ENCODE assay signal across 25 cellular contexts in genomic region chr4:153912296-153912695, GRCh38.
"Had no signal": no experiment of that assay in that cellular context is flagged by ENCODE, and none has a peak within 500 bp of the region (broad histone marks: within the 10 kb centered on the region; RNA-seq: fewer than 3 reads in every experiment).

No MANE protein-coding gene starts in this region.

- H3K4me3 ChIP-seq: colonic mucosa, coronary artery, dorsolateral prefrontal cortex, esophagus muscularis mucosa, esophagus squamous epithelium, gastrocnemius medialis, gastroesophageal sphincter, heart left ventricle, heart right ventricle had no signal

- H3K27ac Mint-ChIP-seq: dendritic cell treated with granulocyte-macrophage colony-stimulating factor and Interleukin-4, amounts not matched to agents 40 ng/mL and 50 ng/mL, for 4 days; effector memory CD8-positive, alpha-beta T cell; endodermal cell had no signal

- H3K4me3 Mint-ChIP-seq: dendritic cell treated with granulocyte-macrophage colony-stimulating factor and Interleukin-4, amounts not matched to agents 40 ng/mL and 50 ng/mL, for 4 days; effector memory CD8-positive, alpha-beta T cell; endodermal cell had no signal

- H3K36me3 ChIP-seq: colonic mucosa, esophagus muscularis mucosa, esophagus squamous epithelium, gastrocnemius medialis, gastroesophageal sphincter, heart left ventricle, heart right ventricle had no signal

- H3K9me3 ChIP-seq: colonic mucosa, esophagus muscularis mucosa, esophagus squamous epithelium, gastrocnemius medialis, gastroesophageal sphincter, heart left ventricle, heart right ventricle had no signal

- H3K9me3 Mint-ChIP-seq: dendritic cell treated with granulocyte-macrophage colony-stimulating factor and Interleukin-4, amounts not matched to agents 40 ng/mL and 50 ng/mL, for 4 days; effector memory CD8-positive, alpha-beta T cell; endodermal cell had no signal

- H3K27ac ChIP-seq: colonic mucosa, coronary artery, dorsolateral prefrontal cortex, epithelial cell of prostate, esophagus muscularis mucosa, esophagus squamous epithelium, foreskin keratinocyte, gastrocnemius medialis, gastroesophageal sphincter, heart left ventricle, heart right ventricle had no signal

- ATAC-seq: effector memory CD8-positive, alpha-beta T cell; esophagus mucosa; foreskin keratinocyte; gastrocnemius medialis; gastroesophageal sphincter; heart left ventricle; heart right ventricle had no signal

- H3K4me1 Mint-ChIP-seq: endodermal cell had no signal

- DNase-seq: colonic mucosa; cortex of kidney; dermis blood vessel endothelial cell; dorsolateral prefrontal cortex; effector CD4-positive, alpha-beta T cell; effector CD8-positive, alpha-beta T cell; effector memory CD4-positive, alpha-beta T cell; effector memory CD8-positive, alpha-beta T cell; endodermal cell; erythroblast; esophagus squamous epithelium; foreskin fibroblast; foreskin keratinocyte; foreskin melanocyte; gastrocnemius medialis; glutamatergic neuron; head of caudate nucleus; heart left ventricle; heart right ventricle had no signal

- H3K4me1 ChIP-seq: colonic mucosa, esophagus muscularis mucosa, foreskin keratinocyte, gastrocnemius medialis, gastroesophageal sphincter, heart left ventricle, heart right ventricle had no signal

- H3K27me3 ChIP-seq: colonic mucosa, esophagus muscularis mucosa, esophagus squamous epithelium, foreskin keratinocyte, gastrocnemius medialis, gastroesophageal sphincter, heart left ventricle had no signal
